Comparison of ENCODE assay signal across 1 cellular context in the genomic region with DNA sequence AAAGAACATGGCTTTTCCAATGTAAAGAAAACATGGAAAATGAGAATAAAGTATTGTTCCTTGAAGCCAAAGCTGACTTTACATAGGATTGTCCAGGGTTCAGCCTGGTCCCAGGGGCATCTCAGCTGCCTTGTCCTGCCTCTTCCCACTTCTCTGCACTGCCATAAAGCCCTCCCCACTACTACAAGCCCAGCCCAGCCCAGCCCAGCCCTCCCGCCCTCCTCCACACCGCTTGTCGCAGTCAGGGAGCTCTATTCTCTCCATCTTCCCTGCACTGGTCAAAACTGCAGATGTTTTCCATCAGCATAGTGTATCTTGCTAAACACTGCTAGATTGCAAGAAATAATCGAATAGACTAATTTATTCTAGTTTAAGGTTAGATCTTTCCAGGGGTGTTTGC.
TF ChIP-seq lines count a peak whose summit lies in the region.

No MANE protein-coding gene starts in this region.

TF ChIP-seq in IMR-90, 13 proteins besides CTCF, POLR2A, EP300 and RAD21 (continued from another document):
- TF ChIP-seq, protein P1, sequence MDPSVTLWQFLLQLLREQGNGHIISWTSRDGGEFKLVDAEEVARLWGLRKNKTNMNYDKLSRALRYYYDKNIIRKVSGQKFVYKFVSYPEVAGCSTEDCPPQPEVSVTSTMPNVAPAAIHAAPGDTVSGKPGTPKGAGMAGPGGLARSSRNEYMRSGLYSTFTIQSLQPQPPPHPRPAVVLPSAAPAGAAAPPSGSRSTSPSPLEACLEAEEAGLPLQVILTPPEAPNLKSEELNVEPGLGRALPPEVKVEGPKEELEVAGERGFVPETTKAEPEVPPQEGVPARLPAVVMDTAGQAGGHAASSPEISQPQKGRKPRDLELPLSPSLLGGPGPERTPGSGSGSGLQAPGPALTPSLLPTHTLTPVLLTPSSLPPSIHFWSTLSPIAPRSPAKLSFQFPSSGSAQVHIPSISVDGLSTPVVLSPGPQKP (IDR thresholded peaks at IDR 0.05; ENCODE audit: borderline replicate concordance, low read depth, low read length), result no peak
- TF ChIP-seq RFX5 (IDR thresholded peaks at IDR 0.05; ENCODE audit: low read depth, low read length) (no peak), SMC3 (IDR thresholded peaks at IDR 0.05; ENCODE audit: low read depth, low read length) (no peak), RCOR1 (IDR thresholded peaks at IDR 0.05; ENCODE audit: insufficient replicate concordance, low read length) (no peak), BHLHE40 (IDR thresholded peaks at IDR 0.05; ENCODE audit: low read depth, low read length) (no peak), CHD1 (IDR thresholded peaks at IDR 0.05; ENCODE audit: low read depth, low read length) (no peak), CEBPB (IDR thresholded peaks at IDR 0.05; ENCODE audit: low read depth, low read length) (no peak), FOS (IDR thresholded peaks at IDR 0.05; ENCODE audit: low read depth, low read length) (no peak), MAFK (IDR thresholded peaks at IDR 0.05; ENCODE audit: low read depth, low read length) (no peak)
- TF ChIP-seq, protein P2, sequence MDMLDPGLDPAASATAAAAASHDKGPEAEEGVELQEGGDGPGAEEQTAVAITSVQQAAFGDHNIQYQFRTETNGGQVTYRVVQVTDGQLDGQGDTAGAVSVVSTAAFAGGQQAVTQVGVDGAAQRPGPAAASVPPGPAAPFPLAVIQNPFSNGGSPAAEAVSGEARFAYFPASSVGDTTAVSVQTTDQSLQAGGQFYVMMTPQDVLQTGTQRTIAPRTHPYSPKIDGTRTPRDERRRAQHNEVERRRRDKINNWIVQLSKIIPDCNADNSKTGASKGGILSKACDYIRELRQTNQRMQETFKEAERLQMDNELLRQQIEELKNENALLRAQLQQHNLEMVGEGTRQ (IDR thresholded peaks at IDR 0.05; ENCODE audit: low read depth, low read length), result no peak
